Comparison of ENCODE assay signal across 13 cellular contexts in genomic region chr18:28065031-28065792, GRCh38.
DNase-seq lines count a peak whose midpoint lies in the region; ATAC-seq and TF ChIP-seq lines count a peak whose summit lies in the region.
"Had no signal": no experiment of that assay in that cellular context is flagged by ENCODE, and none has a peak within 500 bp of the region (broad histone marks: within the 10 kb centered on the region; RNA-seq: fewer than 3 reads in every experiment).

No MANE protein-coding gene starts in this region.

- TF ChIP-seq CTCF in osteocyte (IDR thresholded peaks at IDR 0.05), result no peak

- peak; percentile 86 for DNase-seq in ELR (ENCODE audit: low read depth)
- DNase-seq in NCI-H226, result peak; percentile 96
- DNase-seq in fibroblast of peridontal ligament (ENCODE audit: extremely low read depth), result peak; percentile 65
- DNase-seq in osteocyte (ENCODE audit: extremely low spot score, unreplicated experiment), result no peak
- DNase-seq in NCI-H2029 treated with DMSO at 0.1 percent for 48 hours (lab: John Stamatoyannopoulos, UW), result no peak
- no peak for DNase-seq in activated T-cell treated with anti-CD3 and anti-CD28 coated beads, Interleukin-2, amount 50 U/mL, for 72 hours
- DNase-seq in NCI-H1930 (lab: John Stamatoyannopoulos, UW), result no peak
- DNase-seq: effector CD8-positive, alpha-beta T cell; KBM-7; NCI-H526; retina had no signal

- H3K4me1 Mint-ChIP-seq in osteocyte (ENCODE audit: unreplicated experiment), result peaks cover 55% of the 10 kb centered on the region
- no peaks in the 10 kb centered on the region for H3K4me1 Mint-ChIP-seq in activated T-cell treated with anti-CD3 and anti-CD28 coated beads, Interleukin-2, amount 50 U/mL, for 72 hours (ENCODE audit: low read depth)

- no peak overlapping the region for H3K4me3 Mint-ChIP-seq in osteocyte (ENCODE audit: unreplicated experiment)
- no peak overlapping the region for H3K4me3 Mint-ChIP-seq in activated T-cell treated with anti-CD3 and anti-CD28 coated beads, Interleukin-2, amount 50 U/mL, for 72 hours
- H3K4me3 Mint-ChIP-seq: T-helper 2 cell treated with Interferon-gamma antibody and Interleukin-4, amounts not matched to agents 5 μg/mL and 100 μg/mL, for 36 hours had no signal

- H3K9me3 Mint-ChIP-seq in osteocyte (ENCODE audit: unreplicated experiment), result peaks cover 16% of the 10 kb centered on the region
- peaks cover 1 to 7% of the 10 kb centered on the region in 2 donors for H3K9me3 Mint-ChIP-seq in activated T-cell treated with anti-CD3 and anti-CD28 coated beads, Interleukin-2, amount 50 U/mL, for 72 hours

- H3K27ac Mint-ChIP-seq in osteocyte (ENCODE audit: unreplicated experiment), result peak overlapping the region; percentile 78
- H3K27ac Mint-ChIP-seq in activated T-cell treated with anti-CD3 and anti-CD28 coated beads, Interleukin-2, amount 50 U/mL, for 72 hours, result no peak overlapping the region
- H3K27ac Mint-ChIP-seq: T-helper 2 cell treated with Interferon-gamma antibody and Interleukin-4, amounts not matched to agents 5 μg/mL and 100 μg/mL, for 36 hours had no signal

- H3K36me3 Mint-ChIP-seq in osteocyte (ENCODE audit: unreplicated experiment), result peaks cover 3% of the 10 kb centered on the region
- H3K36me3 Mint-ChIP-seq in activated T-cell treated with anti-CD3 and anti-CD28 coated beads, Interleukin-2, amount 50 U/mL, for 72 hours (ENCODE audit: insufficient read depth in 2 of 2), result peaks cover 1 to 2% of the 10 kb centered on the region in 2 donors

- no peaks in the 10 kb centered on the region for H3K27me3 Mint-ChIP-seq in osteocyte (ENCODE audit: unreplicated experiment)
- no peaks in the 10 kb centered on the region for H3K27me3 Mint-ChIP-seq in activated T-cell treated with anti-CD3 and anti-CD28 coated beads, Interleukin-2, amount 50 U/mL, for 72 hours (ENCODE audit: low read depth)

- ATAC-seq in GM21528 (IDR thresholded peaks at IDR 0.05; ENCODE audit: low FRiP score, unreplicated experiment), result no peak
- no peak for ATAC-seq in activated T-cell treated with anti-CD3 and anti-CD28 coated beads, Interleukin-2, amount 50 U/mL, for 72 hours (replicated peaks in 1 of 2)

Comparison
In these comparisons a context has a peak if more than half of its experiments do, and no peak if none do; other contexts are left out.
1. DNase-seq: peak in ELR (single experiment), NCI-H226 (single experiment) and fibroblast of peridontal ligament (single experiment); none in osteocyte (single experiment), NCI-H2029 treated with DMSO at 0.1 percent for 48 hours (single experiment), activated T-cell treated with anti-CD3 and anti-CD28 coated beads, Interleukin-2, amount 50 U/mL, for 72 hours (0 of 2) and NCI-H1930 (0 of 2).